In genomic region chr1:26027716-26028489, GRCh38 we compare ENCODE assay signal across 15 cellular contexts. TPM values are rescaled to one million over a fixed set of nuclear protein-coding genes. Genes with fewer than 3 reads are reported as not detected.
A peak's percentile ranks its signal among the peaks of the same experiment; 100 is the strongest.
DNase-seq lines count a peak whose midpoint lies in the region; ATAC-seq and TF ChIP-seq lines count a peak whose summit lies in the region.
"Had no signal": no experiment of that assay in that cellular context is flagged by ENCODE, and none has a peak within 500 bp of the region (broad histone marks: within the 10 kb centered on the region; RNA-seq: fewer than 3 reads in every experiment).

No MANE protein-coding gene starts in this region.

- no peaks in the 10 kb centered on the region for H3K27me3 ChIP-seq in trophoblast cell (ENCODE audit: insufficient read depth, low read length)
- no peaks in the 10 kb centered on the region for H3K27me3 ChIP-seq in right atrium auricular region
- H3K27me3 ChIP-seq: testis had no signal

- no peak for TF ChIP-seq CTCF in right atrium auricular region (IDR thresholded peaks at IDR 0.05)

- no peak overlapping the region for H2BK12ac ChIP-seq in trophoblast cell (ENCODE audit: low read length)

- no peak overlapping the region for H2AFZ ChIP-seq in trophoblast cell (ENCODE audit: insufficient read depth, low read length, poor library complexity)

- DNase-seq in NCI-H446 treated with DMSO at 0.1 percent for 48 hours (lab: John Stamatoyannopoulos, UW): peak; percentile 55
- no peak for DNase-seq in NCI-H446 (lab: John Stamatoyannopoulos, UW)
- DNase-seq in MV-4-11 (lab: John Stamatoyannopoulos, UW): peak; percentile 48
- DNase-seq in activated naive CD8-positive, alpha-beta T cell treated with anti-CD3 and anti-CD28 coated beads, Interleukin-2, amount 50 U/mL, for 24 hours: no peak
- DNase-seq in trophoblast cell: no peak
- DNase-seq in T-helper 2 cell treated with Interferon-gamma antibody and Interleukin-4, amounts not matched to agents 5 μg/mL and 100 μg/mL, for 36 hours (ENCODE audit: low spot score): no peak
- DNase-seq in right atrium auricular region (ENCODE audit: low spot score): no peak
- DNase-seq: activated T-cell treated with anti-CD3 and anti-CD28 coated beads, Interleukin-2, amount 50 U/mL, for 48 hours; CD8-positive, alpha-beta memory T cell; effector memory CD4-positive, alpha-beta T cell; NCI-H1092; NCI-H526; testis had no signal

- H3K4me1 ChIP-seq in trophoblast cell (ENCODE audit: control insufficient read depth in 1 of 2, insufficient read depth in 2 of 2, low read length in 2 of 2) (peaks cover 0 to 3% of the 10 kb centered on the region in 2 experiments), right atrium auricular region (peaks cover 0 to 10% of the 10 kb centered on the region in 2 donors)
- H3K4me1 ChIP-seq: testis had no signal

- no peaks in the 10 kb centered on the region for H3K36me3 Mint-ChIP-seq in activated naive CD8-positive, alpha-beta T cell treated with anti-CD3 and anti-CD28 coated beads, Interleukin-2, amount 50 U/mL, for 24 hours (ENCODE audit: low read depth)
- no peaks in the 10 kb centered on the region for H3K36me3 Mint-ChIP-seq in T-helper 2 cell treated with Interferon-gamma antibody and Interleukin-4, amounts not matched to agents 5 μg/mL and 100 μg/mL, for 36 hours (ENCODE audit: low read depth)
- H3K36me3 Mint-ChIP-seq: CD8-positive, alpha-beta memory T cell had no signal

- no peak overlapping the region for H3K27ac ChIP-seq in trophoblast cell (ENCODE audit: low read depth, low read length)
- H3K27ac ChIP-seq in right atrium auricular region: no peak overlapping the region
- H3K27ac ChIP-seq: testis had no signal

- no peak overlapping the region for H2BK5ac ChIP-seq in trophoblast cell (ENCODE audit: low read depth, low read length, poor library complexity)

- H3K9me3 Mint-ChIP-seq in activated naive CD8-positive, alpha-beta T cell treated with anti-CD3 and anti-CD28 coated beads, Interleukin-2, amount 50 U/mL, for 24 hours: no peaks in the 10 kb centered on the region
- H3K9me3 Mint-ChIP-seq in T-helper 2 cell treated with Interferon-gamma antibody and Interleukin-4, amounts not matched to agents 5 μg/mL and 100 μg/mL, for 36 hours: no peaks in the 10 kb centered on the region
- H3K9me3 Mint-ChIP-seq: CD8-positive, alpha-beta memory T cell had no signal

- H3K4me1 Mint-ChIP-seq in activated naive CD8-positive, alpha-beta T cell treated with anti-CD3 and anti-CD28 coated beads, Interleukin-2, amount 50 U/mL, for 24 hours: no peaks in the 10 kb centered on the region
- H3K4me1 Mint-ChIP-seq in T-helper 2 cell treated with Interferon-gamma antibody and Interleukin-4, amounts not matched to agents 5 μg/mL and 100 μg/mL, for 36 hours (ENCODE audit: low read depth): no peaks in the 10 kb centered on the region
- H3K4me1 Mint-ChIP-seq: CD8-positive, alpha-beta memory T cell had no signal

- peak overlapping the region; percentile 16 for H3K4me3 ChIP-seq in trophoblast cell (ENCODE audit: low read depth, low read length)
- H3K4me3 ChIP-seq in right atrium auricular region: no peak overlapping the region
- H3K4me3 ChIP-seq: testis had no signal

- no peak overlapping the region for H3K27ac Mint-ChIP-seq in activated naive CD8-positive, alpha-beta T cell treated with anti-CD3 and anti-CD28 coated beads, Interleukin-2, amount 50 U/mL, for 24 hours
- no peak overlapping the region for H3K27ac Mint-ChIP-seq in T-helper 2 cell treated with Interferon-gamma antibody and Interleukin-4, amounts not matched to agents 5 μg/mL and 100 μg/mL, for 36 hours

- H3K36me3 ChIP-seq in trophoblast cell (ENCODE audit: control insufficient read depth in 1 of 2, insufficient read depth in 2 of 2, low read length in 2 of 2): no peaks in the 10 kb centered on the region
- H3K36me3 ChIP-seq in right atrium auricular region: no peaks in the 10 kb centered on the region

- H4K91ac ChIP-seq in trophoblast cell (ENCODE audit: low read depth, low read length): no peak overlapping the region

- H3K23ac ChIP-seq in trophoblast cell (ENCODE audit: low read length): no peak overlapping the region

- no peak overlapping the region for H4K8ac ChIP-seq in trophoblast cell (ENCODE audit: low read depth, low read length)

- WGBS in trophoblast cell (ENCODE audit: extremely low coverage, insufficient coverage, insufficient read length): no CpG with 5 or more reads among the region's 3 CpGs

- no peak overlapping the region for H4K12ac ChIP-seq in trophoblast cell (ENCODE audit: low read depth, low read length)

- H3K9me3 ChIP-seq in trophoblast cell (ENCODE audit: insufficient read depth, low read depth, low read length) (no peaks in the 10 kb centered on the region), right atrium auricular region (no peaks in the 10 kb centered on the region)
- H3K9me3 ChIP-seq: testis had no signal

- no peak overlapping the region for H3K9ac ChIP-seq in trophoblast cell (ENCODE audit: low read length)

- no peak overlapping the region for H3K14ac ChIP-seq in trophoblast cell (ENCODE audit: low read length)

- no peak overlapping the region for H3K4me3 Mint-ChIP-seq in activated naive CD8-positive, alpha-beta T cell treated with anti-CD3 and anti-CD28 coated beads, Interleukin-2, amount 50 U/mL, for 24 hours
- H3K4me3 Mint-ChIP-seq in T-helper 2 cell treated with Interferon-gamma antibody and Interleukin-4, amounts not matched to agents 5 μg/mL and 100 μg/mL, for 36 hours: no peak overlapping the region

- no peak overlapping the region for H2BK120ac ChIP-seq in trophoblast cell (ENCODE audit: insufficient read depth, low read length, poor library complexity)

- ATAC-seq in activated naive CD8-positive, alpha-beta T cell treated with anti-CD3 and anti-CD28 coated beads, Interleukin-2, amount 50 U/mL, for 24 hours: peak; percentile 39
- no peak for ATAC-seq in HG02623 (IDR thresholded peaks at IDR 0.05; ENCODE audit: unreplicated experiment)
- ATAC-seq: activated CD4-positive, CD25-positive, alpha-beta regulatory T cell treated with anti-CD3 and anti-CD28 coated beads, Interleukin-2, amount 50 U/mL, for 24 hours had no signal

- no peak overlapping the region for H3K4me2 ChIP-seq in trophoblast cell (ENCODE audit: low read length)

- no peak overlapping the region for H3K4ac ChIP-seq in trophoblast cell (ENCODE audit: low read depth, low read length)

- H3K18ac ChIP-seq in trophoblast cell (ENCODE audit: low read length): no peak overlapping the region

- peaks cover 4% of the 10 kb centered on the region for H3K27me3 Mint-ChIP-seq in activated naive CD8-positive, alpha-beta T cell treated with anti-CD3 and anti-CD28 coated beads, Interleukin-2, amount 50 U/mL, for 24 hours
- H3K27me3 Mint-ChIP-seq in T-helper 2 cell treated with Interferon-gamma antibody and Interleukin-4, amounts not matched to agents 5 μg/mL and 100 μg/mL, for 36 hours (ENCODE audit: low read depth): peaks cover 10% of the 10 kb centered on the region

- H2AK5ac ChIP-seq in trophoblast cell (ENCODE audit: low read length): no peak overlapping the region

- H3K79me2 ChIP-seq in trophoblast cell (ENCODE audit: control insufficient read depth, insufficient read depth, low read length, poor library complexity): no peaks in the 10 kb centered on the region

- H3K79me1 ChIP-seq in trophoblast cell (ENCODE audit: low read length): no peaks in the 10 kb centered on the region

RNA-seq across cellular contexts. Expression of gene EXTL1, which starts 6.3 kb away (rescaled TPM):
- polyA plus RNA-seq in trophoblast cell (2013): 0.29 and 0.34 TPM in 2 replicates
- 1 to 10 TPM in 1 of 2 donors, under 1 TPM in 1; 0.79 to 1.4 TPM for total RNA-seq in right atrium auricular region
- total RNA-seq: CD8-positive, alpha-beta memory T cell had no signal
- polyA plus RNA-seq: CD8-positive, alpha-beta memory T cell had no signal

RNA-seq across cellular contexts. Expression of gene SLC30A2, which starts 18.0 kb away (rescaled TPM):
- 13.6 and 15.5 TPM in 2 replicates for polyA plus RNA-seq in trophoblast cell (2013)
- total RNA-seq in right atrium auricular region: under 1 TPM; 0.22 to 0.63 TPM
- total RNA-seq: CD8-positive, alpha-beta memory T cell had no signal
- polyA plus RNA-seq: CD8-positive, alpha-beta memory T cell had no signal

RNA-seq across cellular contexts. Expression of gene PAFAH2, which starts 30.0 kb away (rescaled TPM):
- 6.7 and 7.0 TPM in 2 replicates for polyA plus RNA-seq in trophoblast cell (2013)
- 1 to 10 TPM; 4.3 to 5.5 TPM for total RNA-seq in right atrium auricular region

RNA-seq across cellular contexts. Expression of gene TRIM63, which starts 39.5 kb away (rescaled TPM):
- 0.44 and 0.53 TPM in 2 replicates for polyA plus RNA-seq in trophoblast cell (2013)
- total RNA-seq in right atrium auricular region: 100 to 1,000 TPM; 118 to 151 TPM
- total RNA-seq: CD8-positive, alpha-beta memory T cell had no signal
- polyA plus RNA-seq: CD8-positive, alpha-beta memory T cell had no signal

Comparison
In these comparisons a context has a peak if more than half of its experiments do, and no peak if none do; other contexts are left out.
1. DNase-seq: peak in NCI-H446 treated with DMSO at 0.1 percent for 48 hours (single experiment) and MV-4-11 (single experiment); none in NCI-H446 (0 of 2), activated naive CD8-positive, alpha-beta T cell treated with anti-CD3 and anti-CD28 coated beads, Interleukin-2, amount 50 U/mL, for 24 hours (single experiment), trophoblast cell (0 of 2), T-helper 2 cell treated with Interferon-gamma antibody and Interleukin-4, amounts not matched to agents 5 μg/mL and 100 μg/mL, for 36 hours (single experiment) and right atrium auricular region (single experiment).